9 cellular contexts compared by ENCODE assay signal in the genomic region with DNA sequence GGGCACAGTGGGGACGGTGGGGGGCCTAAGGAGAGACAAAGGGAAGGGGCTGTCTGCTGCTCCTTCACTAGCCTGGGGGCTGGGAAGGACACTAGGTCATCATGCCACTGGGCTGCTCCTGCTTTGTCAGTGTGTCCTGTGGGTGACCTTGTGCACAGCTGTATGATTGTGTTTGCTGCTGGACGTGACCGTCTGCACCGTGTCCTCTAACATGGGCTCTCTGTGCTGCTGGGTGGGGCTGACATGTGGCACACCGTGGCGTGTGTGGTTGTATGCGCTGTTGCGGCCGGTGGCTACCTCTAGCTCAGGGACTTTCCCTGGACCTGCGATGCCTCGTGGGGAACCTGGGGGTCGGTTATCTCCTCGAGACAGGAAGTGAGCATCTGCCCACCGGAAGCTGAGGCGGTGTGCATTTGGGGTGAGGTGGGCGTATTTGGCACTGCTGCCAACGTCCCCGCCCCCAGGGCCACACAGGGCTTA. TPM values are rescaled to one million over a fixed set of nuclear protein-coding genes. Genes with fewer than 3 reads are reported as not detected.
A peak's percentile ranks its signal among the peaks of the same experiment; 100 is the strongest.
DNase-seq lines count a peak whose midpoint lies in the region; ATAC-seq, FAIRE-seq and TF ChIP-seq lines count a peak whose summit lies in the region.
"Had no signal": no experiment of that assay in that cellular context is flagged by ENCODE, and none has a peak within 500 bp of the region (broad histone marks: within the 10 kb centered on the region; RNA-seq: fewer than 3 reads in every experiment).

No MANE protein-coding gene starts in this region.

- no peaks in the 10 kb centered on the region for H3K36me3 ChIP-seq in sigmoid colon

- no peak for TF ChIP-seq POLR2A in sigmoid colon (IDR thresholded peaks at IDR 0.05)

- peaks cover 0 to 23% (median 21%) of the 10 kb centered on the region in 4 donors for H3K4me1 ChIP-seq in sigmoid colon

- no peak for TF ChIP-seq CTCF in sigmoid colon (IDR thresholded peaks at IDR 0.05)

- intact Hi-C loops in sigmoid colon (cut with DNase I), result no loop called here

- peak; percentile 48 for DNase-seq in activated CD8-positive, alpha-beta memory T cell treated with anti-CD3 and anti-CD28 coated beads, Interleukin-2, amount 50 U/mL, for 24 hours (ENCODE audit: extremely low read depth)
- DNase-seq in lung microvascular endothelial cell (ENCODE audit: low read depth in 2 of 2) (peak; percentile 27 to 61), sigmoid colon (no peak), RCC 7860 (ENCODE audit: low spot score) (no peak), foreskin melanocyte (no peak), EL (no peak)

- FAIRE-seq in RCC 7860 (lab: Jason Lieb, UNC), result no peak

- no peak for TF ChIP-seq EP300 in sigmoid colon (IDR thresholded peaks at IDR 0.05)

- peaks cover 21 to 61% (median 45%) of the 10 kb centered on the region in 3 donors for H3K27me3 ChIP-seq in sigmoid colon

- H3K27ac ChIP-seq in sigmoid colon, result no peak overlapping the region
- H3K27ac ChIP-seq: KMS-11 had no signal

- ATAC-seq in GM18867 (IDR thresholded peaks at IDR 0.05; ENCODE audit: unreplicated experiment), result peak; percentile 29
- ATAC-seq in HG03460 (IDR thresholded peaks at IDR 0.05; ENCODE audit: unreplicated experiment), result peak; percentile 39

- no peaks in the 10 kb centered on the region for H3K9me3 ChIP-seq in sigmoid colon

- H3K4me3 ChIP-seq in sigmoid colon, result no peak overlapping the region

- WGBS in sigmoid colon, 2 donors, result 7 to 9% methylated on average over 18 of the region's 18 CpGs

RNA-seq across cellular contexts. Expression of gene N4BP3, which starts 3.1 kb away (rescaled TPM):
- 18.3 and 23.8 TPM in 2 replicates for total RNA-seq in lung microvascular endothelial cell
- 1 to 10 TPM in 3 of 4 donors, under 1 TPM in 1; 0.95 to 3.0 (median 1.6) TPM for total RNA-seq in sigmoid colon
- polyA plus RNA-seq in sigmoid colon, result 1 to 10 TPM in 2 of 3 donors, under 1 TPM in 1; 0.69 to 2.3 (median 1.2) TPM

RNA-seq across cellular contexts. Expression of gene RMND5B, which starts 14.4 kb away (rescaled TPM):
- 22.4 and 33.9 TPM in 2 replicates for total RNA-seq in lung microvascular endothelial cell
- total RNA-seq in sigmoid colon, result 10 to 100 TPM; 37.5 to 44.8 (median 42.0) TPM
- polyA plus RNA-seq in sigmoid colon, result 10 to 100 TPM; 25.2 to 36.2 (median 30.5) TPM

RNA-seq across cellular contexts. Expression of gene NHP2, which starts 37.2 kb away (rescaled TPM):
- total RNA-seq in lung microvascular endothelial cell (106 and 132 TPM in 2 replicates), sigmoid colon (100 to 1,000 TPM in 3 of 4 donors, 10 to 100 TPM in 1; 77.8 to 231 (median 185) TPM)
- polyA plus RNA-seq in sigmoid colon, result 100 to 1,000 TPM; 131 to 177 (median 156) TPM

Comparison
In these comparisons a context has a peak if more than half of its experiments do, and no peak if none do; other contexts are left out.
1. DNase-seq: peak in activated CD8-positive, alpha-beta memory T cell treated with anti-CD3 and anti-CD28 coated beads, Interleukin-2, amount 50 U/mL, for 24 hours (single experiment) and lung microvascular endothelial cell (2 of 2); none in sigmoid colon (single experiment), RCC 7860 (single experiment), foreskin melanocyte (single experiment) and EL (single experiment).